ENCODE assay signal across 11 cellular contexts in genomic region chr6:16257999-16258708, GRCh38. TPM values are rescaled to one million over a fixed set of nuclear protein-coding genes. Genes with fewer than 3 reads are reported as not detected.
DNase-seq lines count a peak whose midpoint lies in the region; ATAC-seq and TF ChIP-seq lines count a peak whose summit lies in the region.
"Had no signal": no experiment of that assay in that cellular context is flagged by ENCODE, and none has a peak within 500 bp of the region (broad histone marks: within the 10 kb centered on the region; RNA-seq: fewer than 3 reads in every experiment).

No MANE protein-coding gene starts in this region.

- intact Hi-C loops in ascending aorta (cut with DNase I) (no loop called here), left ventricle myocardium superior (cut with micrococcal nuclease) (no loop called here), psoas muscle (cut with DNase I) (no loop called here)

- DNase-seq in HFFc6 (peak; percentile 8), ascending aorta (ENCODE audit: low spot score in 2 of 2) (no peak), left ventricle myocardium superior (peak; percentile 39), psoas muscle (no peak), NCI-H345 treated with DMSO at 0.1 percent for 48 hours (lab: John Stamatoyannopoulos, UW; ENCODE audit: unreplicated experiment) (no peak), NCI-H2171 treated with DMSO at 0.1 percent for 48 hours (lab: John Stamatoyannopoulos, UW) (no peak)
- DNase-seq: NCI-H226, SIG-M5 had no signal

- H3K27ac ChIP-seq in ascending aorta (peak overlapping the region; percentile 55 to 71), psoas muscle (peak overlapping the region; percentile 71)

- peaks cover 0 to 7% of the 10 kb centered on the region in 2 donors for H3K4me1 ChIP-seq in ascending aorta
- H3K4me1 ChIP-seq in psoas muscle: peaks cover 38% of the 10 kb centered on the region

- no peaks in the 10 kb centered on the region for H3K9me3 ChIP-seq in ascending aorta
- H3K9me3 ChIP-seq in psoas muscle: no peaks in the 10 kb centered on the region

- H3K27ac Mint-ChIP-seq in HFFc6: no peak overlapping the region

- ATAC-seq in left ventricle myocardium superior (peak; percentile 95), psoas muscle (peak; percentile 64 to 85 (median 82)), HG02588 (IDR thresholded peaks at IDR 0.05; ENCODE audit: unreplicated experiment) (no peak), GM19452 (IDR thresholded peaks at IDR 0.05; ENCODE audit: unreplicated experiment) (no peak)

- TF ChIP-seq CTCF in HFFc6 (IDR thresholded peaks at IDR 0.05) (no peak), ascending aorta (IDR thresholded peaks at IDR 0.05) (no peak), psoas muscle (IDR thresholded peaks at IDR 0.05) (no peak)

- H3K4me3 ChIP-seq in ascending aorta: no peak overlapping the region
- H3K4me3 ChIP-seq in psoas muscle: no peak overlapping the region

- H3K27me3 Mint-ChIP-seq in HFFc6 (ENCODE audit: insufficient read depth): peaks cover 4% of the 10 kb centered on the region; the same call in 1 of the 2 replicates
- H3K27me3 Mint-ChIP-seq: activated naive CD4-positive, alpha-beta T cell treated with anti-CD3 and anti-CD28 coated beads, Interleukin-2, amount 50 U/mL, for 24 hours had no signal

- H3K36me3 ChIP-seq in ascending aorta (peaks cover 7 to 28% of the 10 kb centered on the region in 2 donors), psoas muscle (ENCODE audit: insufficient read depth in 1 of 2, low read depth in 1 of 2) (peaks cover 0 to 35% of the 10 kb centered on the region in 2 donors)

- no peak overlapping the region for H3K4me3 Mint-ChIP-seq in HFFc6
- H3K4me3 Mint-ChIP-seq: activated naive CD4-positive, alpha-beta T cell treated with anti-CD3 and anti-CD28 coated beads, Interleukin-2, amount 50 U/mL, for 24 hours had no signal

- peaks cover 10% of the 10 kb centered on the region for H3K36me3 Mint-ChIP-seq in HFFc6 (ENCODE audit: low read depth)
- H3K36me3 Mint-ChIP-seq: activated naive CD4-positive, alpha-beta T cell treated with anti-CD3 and anti-CD28 coated beads, Interleukin-2, amount 50 U/mL, for 24 hours had no signal

- peaks cover 6% of the 10 kb centered on the region; the same call in 1 of the 2 replicates for H3K9me3 Mint-ChIP-seq in HFFc6
- H3K9me3 Mint-ChIP-seq: activated naive CD4-positive, alpha-beta T cell treated with anti-CD3 and anti-CD28 coated beads, Interleukin-2, amount 50 U/mL, for 24 hours had no signal

- no peaks in the 10 kb centered on the region for H3K27me3 ChIP-seq in ascending aorta
- no peaks in the 10 kb centered on the region for H3K27me3 ChIP-seq in psoas muscle (ENCODE audit: insufficient read depth in 3 of 3, low read length in 2 of 3)

- H3K4me1 Mint-ChIP-seq in HFFc6 (ENCODE audit: low read depth): peaks cover 10% of the 10 kb centered on the region
- H3K4me1 Mint-ChIP-seq: activated naive CD4-positive, alpha-beta T cell treated with anti-CD3 and anti-CD28 coated beads, Interleukin-2, amount 50 U/mL, for 24 hours had no signal

- 29 to 39% (median 34%) methylated on average over 7 of the region's 7 CpGs for WGBS in psoas muscle, 3 donors

RNA-seq across cellular contexts. Expression of gene GMPR, which starts 19.8 kb away (rescaled TPM):
- total RNA-seq in HFFc6 (2021; fragmentation: NEBNext Ultra II Directional; extraction: Animal tissue kit (Norgen Biotek cat#: 25700)): 1 to 10 TPM; 4.7 to 9.1 (median 5.4) TPM
- total RNA-seq in ascending aorta (18.4 TPM), left ventricle myocardium superior (112 TPM), psoas muscle (100 to 1,000 TPM; 139 to 265 (median 189) TPM)
- polyA plus RNA-seq in psoas muscle: 100 to 1,000 TPM in 2 of 3 donors, 10 to 100 TPM in 1; 26.6 to 286 (median 235) TPM

Comparison
In these comparisons a context has a peak if more than half of its experiments do, and no peak if none do; other contexts are left out.
1. DNase-seq: peak in HFFc6 (single experiment) and left ventricle myocardium superior (single experiment); none in ascending aorta (0 of 2), psoas muscle (0 of 2), NCI-H345 treated with DMSO at 0.1 percent for 48 hours (single experiment) and NCI-H2171 treated with DMSO at 0.1 percent for 48 hours (single experiment).
2. ATAC-seq: peak in left ventricle myocardium superior (single experiment) and psoas muscle (4 of 4); none in HG02588 (single experiment) and GM19452 (single experiment).